14 cellular contexts compared by ENCODE assay signal in genomic region chrX:63746715-63747114, GRCh38. TPM values are rescaled to one million over a fixed set of nuclear protein-coding genes. Genes with fewer than 3 reads are reported as not detected.
DNase-seq lines count a peak whose midpoint lies in the region; ATAC-seq and TF ChIP-seq lines count a peak whose summit lies in the region.
"Had no signal": no experiment of that assay in that cellular context is flagged by ENCODE, and none has a peak within 500 bp of the region (broad histone marks: within the 10 kb centered on the region; RNA-seq: fewer than 3 reads in every experiment).

No MANE protein-coding gene starts in this region.

- no peaks in the 10 kb centered on the region for H3K9me3 ChIP-seq in aorta (ENCODE audit: control insufficient read depth, low read length)
- H3K9me3 ChIP-seq: esophagus squamous epithelium had no signal

- peaks cover 4% of the 10 kb centered on the region in 2 donors for H3K4me1 ChIP-seq in aorta (ENCODE audit: control insufficient read depth in 1 of 2, insufficient read depth in 2 of 2, low read length in 2 of 2)

- H3K9me3 Mint-ChIP-seq in activated CD8-positive, alpha-beta memory T cell treated with anti-CD3 and anti-CD28 coated beads, Interleukin-2, amount 10 ng/mL, durations not matched to agents 7 days and 5 days (ENCODE audit: low read depth): no peaks in the 10 kb centered on the region
- no peaks in the 10 kb centered on the region for H3K9me3 Mint-ChIP-seq in activated T-helper 17 cell treated with anti-CD3 and anti-CD28 coated beads, Interleukin-2, amount 50 U/mL, for 72 hours
- no peaks in the 10 kb centered on the region for H3K9me3 Mint-ChIP-seq in natural killer cell

- peak; percentile 37 for ATAC-seq in activated CD8-positive, alpha-beta memory T cell treated with anti-CD3 and anti-CD28 coated beads, Interleukin-2, amount 10 ng/mL, durations not matched to agents 7 days and 5 days
- peak; percentile 20 for ATAC-seq in GM19395 (IDR thresholded peaks at IDR 0.05; ENCODE audit: unreplicated experiment)
- no peak for ATAC-seq in activated T-helper 17 cell treated with anti-CD3 and anti-CD28 coated beads, Interleukin-2, amount 50 U/mL, for 72 hours (replicated peaks)
- peak; percentile 12 to 42 (median 14) for ATAC-seq in natural killer cell
- ATAC-seq in aorta (ENCODE audit: low FRiP score): no peak

- peaks cover 22% of the 10 kb centered on the region for H3K36me3 Mint-ChIP-seq in activated CD8-positive, alpha-beta memory T cell treated with anti-CD3 and anti-CD28 coated beads, Interleukin-2, amount 10 ng/mL, durations not matched to agents 7 days and 5 days
- H3K36me3 Mint-ChIP-seq in activated T-helper 17 cell treated with anti-CD3 and anti-CD28 coated beads, Interleukin-2, amount 50 U/mL, for 72 hours (ENCODE audit: low read depth): no peaks in the 10 kb centered on the region
- H3K36me3 Mint-ChIP-seq in natural killer cell: no peaks in the 10 kb centered on the region

- H3K27me3 ChIP-seq in aorta (ENCODE audit: control insufficient read depth in 1 of 2, insufficient read depth in 2 of 2, low read length in 1 of 2): no peaks in the 10 kb centered on the region
- H3K27me3 ChIP-seq: esophagus squamous epithelium had no signal

- no peak for TF ChIP-seq CTCF in natural killer cell (IDR thresholded peaks at IDR 0.05)

- H3K4me3 Mint-ChIP-seq in activated CD8-positive, alpha-beta memory T cell treated with anti-CD3 and anti-CD28 coated beads, Interleukin-2, amount 10 ng/mL, durations not matched to agents 7 days and 5 days: peak overlapping the region; percentile 29
- peak overlapping the region; percentile 45 for H3K4me3 Mint-ChIP-seq in activated T-helper 17 cell treated with anti-CD3 and anti-CD28 coated beads, Interleukin-2, amount 50 U/mL, for 72 hours
- peak overlapping the region; percentile 79 for H3K4me3 Mint-ChIP-seq in natural killer cell

- no peaks in the 10 kb centered on the region for H3K27me3 Mint-ChIP-seq in activated CD8-positive, alpha-beta memory T cell treated with anti-CD3 and anti-CD28 coated beads, Interleukin-2, amount 10 ng/mL, durations not matched to agents 7 days and 5 days
- H3K27me3 Mint-ChIP-seq in activated T-helper 17 cell treated with anti-CD3 and anti-CD28 coated beads, Interleukin-2, amount 50 U/mL, for 72 hours: no peaks in the 10 kb centered on the region
- no peaks in the 10 kb centered on the region for H3K27me3 Mint-ChIP-seq in natural killer cell (ENCODE audit: low read depth in 2 of 2)
- H3K27me3 Mint-ChIP-seq: T-helper 17 cell had no signal

- CTCF ChIA-PET in activated CD8-positive, alpha-beta memory T cell treated with anti-CD3 and anti-CD28 coated beads, Interleukin-2, amount 10 ng/mL, durations not matched to agents 7 days and 5 days (lab: Charles Lee): no interaction called here

- H3K27ac Mint-ChIP-seq in activated CD8-positive, alpha-beta memory T cell treated with anti-CD3 and anti-CD28 coated beads, Interleukin-2, amount 10 ng/mL, durations not matched to agents 7 days and 5 days: peak overlapping the region; percentile 97
- H3K27ac Mint-ChIP-seq in activated T-helper 17 cell treated with anti-CD3 and anti-CD28 coated beads, Interleukin-2, amount 50 U/mL, for 72 hours: no peak overlapping the region
- peak overlapping the region; percentile 91 to 92 for H3K27ac Mint-ChIP-seq in natural killer cell

- peaks cover 86% of the 10 kb centered on the region for H3K4me1 Mint-ChIP-seq in activated CD8-positive, alpha-beta memory T cell treated with anti-CD3 and anti-CD28 coated beads, Interleukin-2, amount 10 ng/mL, durations not matched to agents 7 days and 5 days
- H3K4me1 Mint-ChIP-seq in activated T-helper 17 cell treated with anti-CD3 and anti-CD28 coated beads, Interleukin-2, amount 50 U/mL, for 72 hours: peaks cover 11% of the 10 kb centered on the region
- H3K4me1 Mint-ChIP-seq in natural killer cell: peaks cover 84 to 88% of the 10 kb centered on the region in 2 donors

- WGBS in aorta, 2 donors: 15 to 25% methylated on average over 3 of the region's 3 CpGs

- H3K36me3 ChIP-seq in aorta (ENCODE audit: control insufficient read depth in 1 of 2, insufficient read depth in 2 of 2, low read length in 1 of 2): no peaks in the 10 kb centered on the region
- H3K36me3 ChIP-seq: esophagus squamous epithelium had no signal

- no peak for DNase-seq in activated CD8-positive, alpha-beta memory T cell treated with anti-CD3 and anti-CD28 coated beads, Interleukin-2, amount 10 ng/mL, durations not matched to agents 7 days and 5 days
- no peak for DNase-seq in activated CD8-positive, alpha-beta memory T cell treated with anti-CD3 and anti-CD28 coated beads, Interleukin-2, amount 50 U/mL, for 48 hours
- no peak for DNase-seq in natural killer cell
- no peak for DNase-seq in nucleus accumbens (lab: John Stamatoyannopoulos, UW)
- no peak for DNase-seq in AML-193 (lab: John Stamatoyannopoulos, UW)
- DNase-seq in aorta: no peak
- DNase-seq: activated CD4-positive, alpha-beta T cell treated with anti-CD3 and anti-CD28 coated beads for 1 hour; esophagus squamous epithelium; kidney; NCI-H1105 treated with DMSO at 0.1 percent for 48 hours; stimulated activated CD4-positive, alpha-beta T cell treated with anti-CD3 and anti-CD28 coated beads, Interleukin-4, amount 100 ng/mL, for 1 hour; T-helper 17 cell had no signal

- no peak overlapping the region for H3K4me3 ChIP-seq in aorta (ENCODE audit: low read length in 2 of 2)
- H3K4me3 ChIP-seq: esophagus squamous epithelium had no signal

- no peak overlapping the region for H3K27ac ChIP-seq in aorta (ENCODE audit: low read depth in 1 of 2, low read length in 2 of 2)
- H3K27ac ChIP-seq: esophagus squamous epithelium had no signal

- intact Hi-C loops in natural killer cell (cut with micrococcal nuclease) (loop anchor here (5.0 kb wide), 2 partner anchors 219 to 394 kb away; partner anchors contain the start of gene SPIN4), aorta (cut with DNase I) (no loop called here)

RNA-seq across cellular contexts. Expression of gene ARHGEF9, which starts 38.3 kb away (rescaled TPM):
- total RNA-seq in activated CD8-positive, alpha-beta memory T cell treated with anti-CD3 and anti-CD28 coated beads, Interleukin-2, amount 10 ng/mL, durations not matched to agents 7 days and 5 days: 10 to 100 TPM; 42.8 to 54.1 TPM
- 10 to 100 TPM; 16.9 to 17.9 TPM for total RNA-seq in activated T-helper 17 cell treated with anti-CD3 and anti-CD28 coated beads, Interleukin-2, amount 50 U/mL, for 72 hours
- total RNA-seq in natural killer cell (10 to 100 TPM; 52.3 to 69.1 (median 64.2) TPM), aorta (100 to 1,000 TPM in 1 of 2 donors, 10 to 100 TPM in 1; 47.6 to 142 TPM)
- 10 to 100 TPM; 27.8 to 50.0 TPM for polyA plus RNA-seq in aorta

Comparison
In these comparisons a context has a peak if more than half of its experiments do, and no peak if none do; other contexts are left out.
1. ATAC-seq: peak in activated CD8-positive, alpha-beta memory T cell treated with anti-CD3 and anti-CD28 coated beads, Interleukin-2, amount 10 ng/mL, durations not matched to agents 7 days and 5 days (single experiment), GM19395 (single experiment) and natural killer cell (3 of 3); none in activated T-helper 17 cell treated with anti-CD3 and anti-CD28 coated beads, Interleukin-2, amount 50 U/mL, for 72 hours (single experiment) and aorta (single experiment).
2. H3K4me3 Mint-ChIP-seq: peak in every context shown above with its lines; median percentile 79 in natural killer cell; 45 in activated T-helper 17 cell treated with anti-CD3 and anti-CD28 coated beads, Interleukin-2, amount 50 U/mL, for 72 hours; 29 in activated CD8-positive, alpha-beta memory T cell treated with anti-CD3 and anti-CD28 coated beads, Interleukin-2, amount 10 ng/mL, durations not matched to agents 7 days and 5 days.